10 cellular contexts compared by ENCODE assay signal in the genomic region with DNA sequence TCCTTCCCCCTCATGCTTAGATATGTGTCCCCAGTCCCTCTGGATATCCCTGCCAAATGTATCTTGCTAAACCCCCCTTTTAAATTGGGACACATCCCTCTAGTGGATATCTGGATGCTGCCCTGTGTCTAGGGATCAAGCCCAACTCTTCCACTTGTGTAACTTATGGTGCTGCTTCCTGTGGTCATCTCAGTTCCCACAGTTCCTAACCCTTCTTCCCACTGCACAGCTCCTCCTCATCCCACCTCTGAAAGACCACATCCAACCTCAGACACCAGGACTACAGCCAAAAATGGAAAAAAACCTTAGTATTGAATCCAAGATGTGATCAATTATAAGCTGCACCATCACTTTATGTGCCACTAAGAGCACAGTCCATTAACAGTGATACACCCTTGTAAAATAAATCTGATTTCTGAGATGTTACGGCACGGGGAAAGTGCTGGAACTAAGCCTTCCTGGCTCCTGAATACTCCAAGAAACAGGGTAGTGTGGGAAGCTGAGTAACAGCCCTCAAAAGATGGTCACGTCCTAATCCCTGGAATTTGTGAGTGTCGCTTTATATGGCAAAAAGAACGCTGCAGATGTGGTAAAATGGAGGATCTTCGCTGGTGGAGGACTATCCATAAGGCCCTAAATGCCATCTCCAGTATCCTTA. TPM values are rescaled to one million over a fixed set of nuclear protein-coding genes. Genes with fewer than 3 reads are reported as not detected.
DNase-seq lines count a peak whose midpoint lies in the region; ATAC-seq and TF ChIP-seq lines count a peak whose summit lies in the region.
"Had no signal": no experiment of that assay in that cellular context is flagged by ENCODE, and none has a peak within 500 bp of the region (broad histone marks: within the 10 kb centered on the region; RNA-seq: fewer than 3 reads in every experiment).

No MANE protein-coding gene starts in this region.

- POLR2A ChIA-PET in naive thymus-derived CD8-positive, alpha-beta T cell (lab: Charles Lee): interaction anchor here (0.8 to 6.7 kb wide), 4 partner anchors 8 to 43 kb away, joined by 3 to 97 read pairs (median 10); partner anchors contain the start of gene ESYT2

- TF ChIP-seq CTCF in left ventricle myocardium inferior (IDR thresholded peaks at IDR 0.05; ENCODE audit: borderline replicate concordance) (no peak), brain microvascular endothelial cell (IDR thresholded peaks at IDR 0.05; ENCODE audit: low read depth, low read length, missing control alignments) (no peak)

- peaks cover 0 to under 1% (median 0%) of the 10 kb centered on the region in 9 donors for H3K9me3 Mint-ChIP-seq in naive thymus-derived CD8-positive, alpha-beta T cell

- H3K4me3 Mint-ChIP-seq in naive thymus-derived CD8-positive, alpha-beta T cell: peak overlapping the region; percentile 71 to 91 (median 86)

- H3K4me1 Mint-ChIP-seq in naive thymus-derived CD8-positive, alpha-beta T cell: peaks cover 56 to 98% (median 95%) of the 10 kb centered on the region in 4 donors

- H3K27me3 ChIP-seq in left ventricle myocardium inferior (ENCODE audit: low read depth): no peaks in the 10 kb centered on the region
- no peaks in the 10 kb centered on the region for H3K27me3 ChIP-seq in brain microvascular endothelial cell (replicated peaks)
- H3K27me3 ChIP-seq in aorta (ENCODE audit: control insufficient read depth in 1 of 2, insufficient read depth in 2 of 2, low read length in 1 of 2): no peaks in the 10 kb centered on the region
- H3K27me3 ChIP-seq in H7 (ENCODE audit: control insufficient read depth, insufficient read depth, low read length): no peaks in the 10 kb centered on the region

- peaks cover 0 to 1% (median 0%) of the 10 kb centered on the region in 5 donors for H3K27me3 Mint-ChIP-seq in naive thymus-derived CD8-positive, alpha-beta T cell

- no peaks in the 10 kb centered on the region for H3K9me3 ChIP-seq in left ventricle myocardium inferior (replicated peaks)
- no peaks in the 10 kb centered on the region for H3K9me3 ChIP-seq in aorta (ENCODE audit: control insufficient read depth, low read length)

- 77 to 80% methylated on average over 6 of the region's 6 CpGs for WGBS in aorta, 2 donors

- in situ Hi-C loops in brain microvascular endothelial cell (cut with HindIII; ENCODE audit: low pct_ligation_motif_present, low sequenced_read_pairs): no loop called here

- DNase-seq in left ventricle myocardium inferior (no peak), cardiac septum (ENCODE audit: low spot score) (no peak), brain microvascular endothelial cell (no peak), aorta (no peak), DMS79 (lab: John Stamatoyannopoulos, UW) (no peak), H7 (no peak)
- DNase-seq in naive thymus-derived CD8-positive, alpha-beta T cell: no peak
- DNase-seq: activated effector memory CD4-positive, alpha-beta T cell treated with anti-CD3 and anti-CD28 coated beads, Interleukin-2, amount 50 U/mL, for 16 hours; NCI-H1105 treated with DMSO at 0.1 percent for 48 hours had no signal

- peak overlapping the region; percentile 19 for H3K4me3 ChIP-seq in left ventricle myocardium inferior
- no peak overlapping the region for H3K4me3 ChIP-seq in brain microvascular endothelial cell (ENCODE audit: low read depth, low read length)
- no peak overlapping the region for H3K4me3 ChIP-seq in aorta (ENCODE audit: low read length in 2 of 2)
- no peak overlapping the region for H3K4me3 ChIP-seq in H7 (ENCODE audit: insufficient read depth, low read depth, low read length)

- peak overlapping the region; percentile 94 to 100 (median 98) for H3K27ac Mint-ChIP-seq in naive thymus-derived CD8-positive, alpha-beta T cell

- intact Hi-C loops in left ventricle myocardium inferior (cut with micrococcal nuclease) (loop anchor here (5.0 kb wide), 1 partner anchor 33 kb away; no protein-coding TSS in a partner anchor), cardiac septum (cut with DNase I) (no loop called here), aorta (cut with DNase I) (no loop called here)

- H3K4me1 ChIP-seq in left ventricle myocardium inferior (peaks cover 94% of the 10 kb centered on the region), aorta (ENCODE audit: control insufficient read depth in 1 of 2, insufficient read depth in 2 of 2, low read length in 2 of 2) (peaks cover 5 to 7% of the 10 kb centered on the region in 2 donors)

- H3K36me3 ChIP-seq in left ventricle myocardium inferior: no peaks in the 10 kb centered on the region
- no peaks in the 10 kb centered on the region for H3K36me3 ChIP-seq in brain microvascular endothelial cell (replicated peaks)
- no peaks in the 10 kb centered on the region for H3K36me3 ChIP-seq in aorta (ENCODE audit: control insufficient read depth in 1 of 2, insufficient read depth in 2 of 2, low read length in 1 of 2)
- H3K36me3 ChIP-seq in H7 (replicated peaks; ENCODE audit: control insufficient read depth, insufficient read depth, low read length): no peaks in the 10 kb centered on the region

- peaks cover 0 to 8% (median 0%) of the 10 kb centered on the region in 3 donors for H3K36me3 Mint-ChIP-seq in naive thymus-derived CD8-positive, alpha-beta T cell

- peak overlapping the region; percentile 96 for H3K27ac ChIP-seq in left ventricle myocardium inferior (replicated peaks)
- peak overlapping the region; percentile 50 for H3K27ac ChIP-seq in brain microvascular endothelial cell
- H3K27ac ChIP-seq in aorta (ENCODE audit: low read depth in 1 of 2, low read length in 2 of 2): peak overlapping the region; percentile 59 to 83

- no peak for ATAC-seq in naive thymus-derived CD8-positive, alpha-beta T cell
- no peak for ATAC-seq in aorta (ENCODE audit: low FRiP score)
- no peak for ATAC-seq in GM19455 (IDR thresholded peaks at IDR 0.05; ENCODE audit: unreplicated experiment)

RNA-seq across cellular contexts. Expression of gene ESYT2, which starts 13.7 kb away (rescaled TPM):
- total RNA-seq in left ventricle myocardium inferior: 41.1 TPM
- 45.6 TPM for total RNA-seq in cardiac septum
- total RNA-seq in naive thymus-derived CD8-positive, alpha-beta T cell: 100 to 1,000 TPM; 101 to 105 TPM
- polyA plus RNA-seq in naive thymus-derived CD8-positive, alpha-beta T cell: 10 to 100 TPM; 58.6 to 93.3 (median 79.8) TPM
- 100 to 1,000 TPM; 146 to 172 TPM for total RNA-seq in aorta
- polyA plus RNA-seq in aorta: 10 to 100 TPM; 30.6 to 69.1 TPM
- total RNA-seq in H7 (2014; rRNA removed; shearing (Covaris generic)): 33.1 and 41.0 TPM in 2 replicates

RNA-seq across cellular contexts. Expression of gene DYNC2I1, which starts 40.8 kb away (rescaled TPM):
- 31.1 TPM for total RNA-seq in left ventricle myocardium inferior
- 24.8 TPM for total RNA-seq in cardiac septum
- 10 to 100 TPM; 16.3 to 19.0 TPM for total RNA-seq in naive thymus-derived CD8-positive, alpha-beta T cell
- 10 to 100 TPM; 14.1 to 22.1 (median 19.8) TPM for polyA plus RNA-seq in naive thymus-derived CD8-positive, alpha-beta T cell
- total RNA-seq in aorta: 10 to 100 TPM; 24.7 to 36.5 TPM
- polyA plus RNA-seq in aorta: 10 to 100 TPM; 17.1 to 19.5 TPM
- 5.5 and 11.8 TPM in 2 replicates for total RNA-seq in H7 (2014; rRNA removed; shearing (Covaris generic))
